Comparison of ENCODE assay signal across 27 cellular contexts in the genomic region with DNA sequence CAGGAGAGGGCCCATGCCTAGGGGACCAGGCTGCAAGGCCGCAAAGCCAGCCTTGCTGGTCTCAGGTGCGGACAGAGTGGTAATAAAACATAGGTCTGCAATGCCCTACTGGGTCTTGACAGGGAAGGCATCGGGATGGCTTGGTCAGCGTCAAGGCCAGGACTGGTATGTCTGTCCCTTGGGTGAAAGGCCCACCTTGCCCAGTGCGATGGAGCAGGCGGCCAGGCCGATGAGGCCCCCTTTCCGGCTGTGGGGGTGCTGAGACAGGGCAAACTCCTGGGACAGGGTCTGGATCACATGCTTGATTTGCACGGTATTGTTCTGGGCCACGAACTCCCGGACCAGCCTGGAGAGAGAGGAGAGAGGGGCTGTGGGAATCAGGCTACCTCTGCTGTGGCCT.
"Had no signal": no experiment of that assay in that cellular context is flagged by ENCODE, and none has a peak within 500 bp of the region (broad histone marks: within the 10 kb centered on the region; RNA-seq: fewer than 3 reads in every experiment).

No MANE protein-coding gene starts in this region.

- H3K27ac ChIP-seq: adrenal gland, body of pancreas, colonic mucosa, dorsolateral prefrontal cortex, heart left ventricle had no signal

- H3K4me3 ChIP-seq: adrenal gland, body of pancreas, colonic mucosa, dorsolateral prefrontal cortex, heart left ventricle had no signal

- H3K27me3 ChIP-seq: adrenal gland, body of pancreas, colonic mucosa, dorsolateral prefrontal cortex, heart left ventricle had no signal

- FAIRE-seq: frontal cortex had no signal

- DNase-seq: activated CD4-positive, alpha-beta T cell treated with anti-CD3 and anti-CD28 coated beads for 1 hour; activated CD4-positive, alpha-beta T cell treated with anti-CD3 and anti-CD28 coated beads for 48 hours; activated CD4-positive, alpha-beta T cell treated with anti-CD3 and anti-CD28 coated beads, Interleukin-2, amount 50 U/mL, for 1 hour; activated CD4-positive, alpha-beta T cell treated with anti-CD3 and anti-CD28 coated beads, Interleukin-2, amount 50 U/mL, for 48 hours; activated CD8-positive, alpha-beta memory T cell treated with anti-CD3 and anti-CD28 coated beads for 24 hours; activated CD8-positive, alpha-beta T cell treated with anti-CD3 and anti-CD28 coated beads for 36 hours; activated gamma-delta T cell; activated naive CD4-positive, alpha-beta T cell; activated naive CD4-positive, alpha-beta T cell treated with anti-CD3 and anti-CD28 coated beads, Interleukin-2, amount 10 ng/mL, durations not matched to agents 7 days and 5 days; activated T-cell treated with anti-CD3 and anti-CD28 coated beads, Interleukin-2, amount 50 U/mL, for 1 hour; activated T-cell treated with anti-CD3 and anti-CD28 coated beads, Interleukin-2, amount 50 U/mL, for 72 hours; adrenal gland; amygdala; body of pancreas; central memory CD4-positive, alpha-beta T cell; cerebellar nuclear complex; colonic mucosa; dorsolateral prefrontal cortex; effector memory CD4-positive, alpha-beta T cell; endodermal cell; foreskin fibroblast; heart left ventricle; T-helper 2 cell had no signal

- H3K9me3 ChIP-seq: adrenal gland, body of pancreas, colonic mucosa had no signal

- H3K4me1 ChIP-seq: adrenal gland, body of pancreas, colonic mucosa had no signal

- H3K4me1 Mint-ChIP-seq: activated naive CD4-positive, alpha-beta T cell treated with anti-CD3 and anti-CD28 coated beads, Interleukin-2, amount 10 ng/mL, durations not matched to agents 7 days and 5 days had no signal

- H3K27ac Mint-ChIP-seq: activated CD8-positive, alpha-beta T cell treated with anti-CD3 and anti-CD28 coated beads for 36 hours; endodermal cell had no signal

- H3K4me3 Mint-ChIP-seq: activated CD8-positive, alpha-beta T cell treated with anti-CD3 and anti-CD28 coated beads for 36 hours; activated naive CD4-positive, alpha-beta T cell treated with anti-CD3 and anti-CD28 coated beads, Interleukin-2, amount 10 ng/mL, durations not matched to agents 7 days and 5 days; activated T-cell treated with anti-CD3 and anti-CD28 coated beads, Interleukin-2, amount 50 U/mL, for 72 hours; endodermal cell; WTC11 had no signal

- H3K9me3 Mint-ChIP-seq: activated CD8-positive, alpha-beta T cell treated with anti-CD3 and anti-CD28 coated beads for 36 hours; activated naive CD4-positive, alpha-beta T cell treated with anti-CD3 and anti-CD28 coated beads, Interleukin-2, amount 10 ng/mL, durations not matched to agents 7 days and 5 days; activated naive CD4-positive, alpha-beta T cell treated with anti-CD3 and anti-CD28 coated beads, Interleukin-2, amount 50 U/mL, for 72 hours; activated T-cell treated with anti-CD3 and anti-CD28 coated beads, Interleukin-2, amount 50 U/mL, for 72 hours had no signal

- H3K27me3 Mint-ChIP-seq: activated CD8-positive, alpha-beta T cell treated with anti-CD3 and anti-CD28 coated beads for 36 hours; activated naive CD4-positive, alpha-beta T cell treated with anti-CD3 and anti-CD28 coated beads, Interleukin-2, amount 10 ng/mL, durations not matched to agents 7 days and 5 days had no signal

- ATAC-seq: activated CD8-positive, alpha-beta T cell treated with anti-CD3 and anti-CD28 coated beads for 36 hours; activated naive CD4-positive, alpha-beta T cell treated with anti-CD3 and anti-CD28 coated beads, Interleukin-2, amount 50 U/mL, for 72 hours; activated T-cell treated with anti-CD3 and anti-CD28 coated beads, Interleukin-2, amount 50 U/mL, for 72 hours; body of pancreas; esophagus mucosa; heart left ventricle; WTC11 had no signal
